ENCODE assay signal across 19 cellular contexts in genomic region chr7:37481154-37481553, GRCh38. TPM values are rescaled to one million over a fixed set of nuclear protein-coding genes. Genes with fewer than 3 reads are reported as not detected.
"Had no signal": no experiment of that assay in that cellular context is flagged by ENCODE, and none has a peak within 500 bp of the region (broad histone marks: within the 10 kb centered on the region; RNA-seq: fewer than 3 reads in every experiment).

No MANE protein-coding gene starts in this region.

- H3K4me1 Mint-ChIP-seq: activated CD4-positive, alpha-beta T cell treated with anti-CD3 and anti-CD28 coated beads, Interleukin-2, amount 10 ng/mL, durations not matched to agents 7 days and 5 days had no signal

- H3K9me3 Mint-ChIP-seq: stimulated activated naive CD8-positive, alpha-beta T cell treated with anti-CD3 and anti-CD28 coated beads, Interleukin-15, Interleukin-2, amounts not matched to agents 100 ng/mL and 50 ng/mL, for 24 hours had no signal

- H3K36me3 Mint-ChIP-seq: type B pancreatic cell had no signal

- H3K4me3 ChIP-seq: coronary artery, lung, prostate gland, suprapubic skin had no signal

- H3K27ac Mint-ChIP-seq: activated CD4-positive, alpha-beta T cell treated with anti-CD3 and anti-CD28 coated beads, Interleukin-2, amount 10 ng/mL, durations not matched to agents 7 days and 5 days; activated CD8-positive, alpha-beta T cell treated with anti-CD3 and anti-CD28 coated beads, Interleukin-2, amount 10 ng/mL, durations not matched to agents 7 days and 5 days; activated T-helper 1 cell treated with anti-CD3 and anti-CD28 coated beads, Interleukin-12 subunit alpha, Interleukin-12 subunit beta, Interleukin-2, Interleukin-4 antibody, amounts not matched to agents 30 ng/mL and 10 ng/mL and 1 ng/mL, durations not matched to agents 14 hours and 24 hours and 36 hours; naive thymus-derived CD4-positive, alpha-beta T cell; stimulated activated naive CD8-positive, alpha-beta T cell treated with anti-CD3 and anti-CD28 coated beads, Interleukin-15, Interleukin-2, amounts not matched to agents 100 ng/mL and 50 ng/mL, for 24 hours; type B pancreatic cell had no signal

- H3K9me3 ChIP-seq: prostate gland, suprapubic skin had no signal

- H3K4me2 ChIP-seq: SK-N-SH had no signal

- H3K4me3 Mint-ChIP-seq: activated CD4-positive, alpha-beta T cell treated with anti-CD3 and anti-CD28 coated beads, Interleukin-2, amount 10 ng/mL, durations not matched to agents 7 days and 5 days; activated CD8-positive, alpha-beta T cell treated with anti-CD3 and anti-CD28 coated beads, Interleukin-2, amount 10 ng/mL, durations not matched to agents 7 days and 5 days; activated T-helper 1 cell treated with anti-CD3 and anti-CD28 coated beads, Interleukin-12 subunit alpha, Interleukin-12 subunit beta, Interleukin-2, Interleukin-4 antibody, amounts not matched to agents 30 ng/mL and 10 ng/mL and 1 ng/mL, durations not matched to agents 14 hours and 24 hours and 36 hours; naive thymus-derived CD4-positive, alpha-beta T cell; neural crest cell; stimulated activated naive CD8-positive, alpha-beta T cell treated with anti-CD3 and anti-CD28 coated beads, Interleukin-15, Interleukin-2, amounts not matched to agents 100 ng/mL and 50 ng/mL, for 24 hours; type B pancreatic cell had no signal

- H3K27me3 ChIP-seq: suprapubic skin had no signal

- ATAC-seq: activated CD4-positive, CD25-positive, alpha-beta regulatory T cell treated with anti-CD3 and anti-CD28 coated beads, Interleukin-2, amount 50 U/mL, for 24 hours; activated CD8-positive, alpha-beta T cell treated with anti-CD3 and anti-CD28 coated beads, Interleukin-2, amount 10 ng/mL, durations not matched to agents 7 days and 5 days; naive thymus-derived CD4-positive, alpha-beta T cell had no signal

- DNase-seq: activated CD4-positive, alpha-beta T cell treated with anti-CD3 and anti-CD28 coated beads, Interleukin-2, amount 10 ng/mL, durations not matched to agents 7 days and 5 days; activated CD8-positive, alpha-beta T cell treated with anti-CD3 and anti-CD28 coated beads, Interleukin-2, amount 10 ng/mL, durations not matched to agents 7 days and 5 days; activated gamma-delta T cell; activated naive CD4-positive, alpha-beta T cell treated with anti-CD3 and anti-CD28 coated beads, Interleukin-2, amount 50 U/mL, for 16 hours; aorta; foreskin fibroblast; naive thymus-derived CD4-positive, alpha-beta T cell; SK-N-SH; stimulated activated CD4-positive, alpha-beta T cell treated with anti-CD3 and anti-CD28 coated beads, Interleukin-4, amount 100 ng/mL, for 4 hours had no signal

- H3K9ac ChIP-seq: SK-N-SH had no signal

- H3K27ac ChIP-seq: prostate gland, suprapubic skin had no signal

- H3K36me3 ChIP-seq: prostate gland, suprapubic skin had no signal

- H3K4me1 ChIP-seq: prostate gland had no signal

RNA-seq across cellular contexts. Expression of gene ELMO1, which starts 32.5 kb away (rescaled TPM):
- total RNA-seq: osteocyte had no signal
